Comparison of ENCODE assay signal across 12 cellular contexts in genomic region chr11:93842461-93842860, GRCh38. TPM values are rescaled to one million over a fixed set of nuclear protein-coding genes. Genes with fewer than 3 reads are reported as not detected.
DNase-seq lines count a peak whose midpoint lies in the region; ATAC-seq, FAIRE-seq and TF ChIP-seq lines count a peak whose summit lies in the region.
"Had no signal": no experiment of that assay in that cellular context is flagged by ENCODE, and none has a peak within 500 bp of the region (broad histone marks: within the 10 kb centered on the region; RNA-seq: fewer than 3 reads in every experiment).

No MANE protein-coding gene starts in this region.

- H3K9me1 ChIP-seq in K562 (ENCODE audit: control insufficient read depth, insufficient read depth, low read length), result no peaks in the 10 kb centered on the region

- no peaks in the 10 kb centered on the region for H3F3A ChIP-seq in neural progenitor cell (ENCODE audit: low read depth)

- in situ Hi-C loops in K562 (cut with MboI), result no loop called here

- H4K20me1 ChIP-seq in K562 (replicated peaks; ENCODE audit: control insufficient read depth, insufficient read depth, low read length), result peaks cover 2% of the 10 kb centered on the region; the same call in 1 of the 2 replicates
- H4K20me1 ChIP-seq in neural progenitor cell (ENCODE audit: low read depth), result no peaks in the 10 kb centered on the region

- H3K27ac Mint-ChIP-seq in neural progenitor cell, result no peak overlapping the region
- H3K27ac Mint-ChIP-seq: stimulated activated effector memory CD8-positive, alpha-beta T cell treated with anti-CD3 and anti-CD28 coated beads, Interleukin-12 subunit alpha, Interleukin-12 subunit beta, amount 100 ng/mL, for 72 hours had no signal

- H3K27me3 ChIP-seq in AG04450 (ENCODE audit: control insufficient read depth, insufficient read depth, low read length), result no peaks in the 10 kb centered on the region
- peaks cover 23 to 48% of the 10 kb centered on the region in 2 experiments; a peak in 4 of 5 replicates for H3K27me3 ChIP-seq in K562 (ENCODE audit: control insufficient read depth in 2 of 2, insufficient read depth in 2 of 2, low read length in 2 of 2)
- no peaks in the 10 kb centered on the region for H3K27me3 ChIP-seq in kidney epithelial cell (ENCODE audit: control insufficient read depth, insufficient read depth, low read length)
- H3K27me3 ChIP-seq in effector memory CD4-positive, alpha-beta T cell (replicated peaks; ENCODE audit: control insufficient read depth, insufficient read depth, low read length, poor library complexity, severe bottlenecking), result no peaks in the 10 kb centered on the region
- no peaks in the 10 kb centered on the region for H3K27me3 ChIP-seq in tibial nerve
- no peaks in the 10 kb centered on the region for H3K27me3 ChIP-seq in neural progenitor cell
- H3K27me3 ChIP-seq: BE2C had no signal

- no peaks in the 10 kb centered on the region for H3K4me1 Mint-ChIP-seq in neural progenitor cell

- H3K9ac ChIP-seq in K562 (ENCODE audit: insufficient read depth in 1 of 2, low read depth in 2 of 2, low read length in 2 of 2) (peak overlapping the region in 1 of 2 experiments; percentile 66; a peak in 1 of 4 replicates), neural progenitor cell (no peak overlapping the region)

- DNase-seq in AG04450 (ENCODE audit: low read depth, low spot score) (peak; percentile 7), LHCN-M2 (ENCODE audit: low read depth) (peak; percentile 41), K562 (ENCODE audit: extremely low read depth in 1 of 4, low spot score in 3 of 4) (peak; percentile 24 to 46 (median 28)), kidney epithelial cell (ENCODE audit: low read depth) (peak; percentile 28), NOMO-1 (lab: John Stamatoyannopoulos, UW; ENCODE audit: unreplicated experiment in 2 of 2) (no peak), tibial nerve (ENCODE audit: low spot score in 2 of 2) (no peak), neural progenitor cell (ENCODE audit: low spot score) (no peak)
- DNase-seq in effector memory CD4-positive, alpha-beta T cell, result no peak
- DNase-seq: activated CD4-positive, alpha-beta T cell treated with anti-CD3 and anti-CD28 coated beads for 4 hours; BE2C had no signal

- no peak overlapping the region for H3K27ac ChIP-seq in AG04450 (ENCODE audit: low read depth, low read length)
- no peak overlapping the region for H3K27ac ChIP-seq in K562 (ENCODE audit: extremely low read depth, low read depth, low read length)
- H3K27ac ChIP-seq in effector memory CD4-positive, alpha-beta T cell (ENCODE audit: insufficient read depth, low read length, poor library complexity, severe bottlenecking), result no peak overlapping the region
- H3K27ac ChIP-seq in tibial nerve, result no peak overlapping the region
- H3K27ac ChIP-seq in neural progenitor cell, result no peak overlapping the region

- WGBS in K562 (ENCODE audit: insufficient coverage, low coverage, missing lambda C conversion rate), result 0% methylated on average over 6 of the region's 6 CpGs
- 57 to 58% methylated on average over 6 of the region's 6 CpGs for WGBS in tibial nerve, 2 donors

- no peak for TF ChIP-seq CTCF in AG04450 (IDR thresholded peaks at IDR 0.05; ENCODE audit: low read depth, low read length)
- TF ChIP-seq CTCF in K562 (IDR thresholded peaks at IDR 0.05 in 2 of 3, conservative IDR thresholded peaks at IDR 0.05 in 1 of 3; ENCODE audit: insufficient read depth in 2 of 3, low read depth in 1 of 3, low read length in 3 of 3), result no peak
- TF ChIP-seq CTCF in kidney epithelial cell (IDR thresholded peaks at IDR 0.05; ENCODE audit: insufficient read depth, low read length, poor library complexity, severe bottlenecking), result no peak
- TF ChIP-seq CTCF in tibial nerve (IDR thresholded peaks at IDR 0.05), result no peak
- TF ChIP-seq CTCF in neural progenitor cell (IDR thresholded peaks at IDR 0.05), result no peak

- CTCF ChIA-PET in AG04450 (lab: Charles Lee), result interaction anchor here (1.0 kb wide), 1 partner anchor 53 kb away, joined by 3 read pairs; no protein-coding TSS in a partner anchor
- CTCF ChIA-PET in K562 (lab: Yijun Ruan, JAX; ENCODE audit: low intra/inter-chr PET ratio), result no interaction called here

- no peak overlapping the region for H3K4me3 ChIP-seq in AG04450 (ENCODE audit: low read depth, low read length)
- H3K4me3 ChIP-seq in K562, result no peak overlapping the region
- H3K4me3 ChIP-seq in kidney epithelial cell (ENCODE audit: low read depth, low read length), result no peak overlapping the region
- H3K4me3 ChIP-seq in effector memory CD4-positive, alpha-beta T cell (ENCODE audit: insufficient read depth, low read depth, low read length, poor library complexity, severe bottlenecking), result no peak overlapping the region
- H3K4me3 ChIP-seq in tibial nerve, result no peak overlapping the region
- no peak overlapping the region for H3K4me3 ChIP-seq in neural progenitor cell

- no peaks in the 10 kb centered on the region for H3K36me3 Mint-ChIP-seq in neural progenitor cell
- H3K36me3 Mint-ChIP-seq: stimulated activated effector memory CD8-positive, alpha-beta T cell treated with anti-CD3 and anti-CD28 coated beads, Interleukin-12 subunit alpha, Interleukin-12 subunit beta, amount 100 ng/mL, for 72 hours had no signal

- no peak overlapping the region for H3K4me3 Mint-ChIP-seq in neural progenitor cell
- H3K4me3 Mint-ChIP-seq: stimulated activated effector memory CD8-positive, alpha-beta T cell treated with anti-CD3 and anti-CD28 coated beads, Interleukin-12 subunit alpha, Interleukin-12 subunit beta, amount 100 ng/mL, for 72 hours had no signal

- H3K9me3 ChIP-seq in AG04450 (ENCODE audit: control insufficient read depth, insufficient read depth, low read length), result no peaks in the 10 kb centered on the region
- H3K9me3 ChIP-seq in K562 (replicated peaks; ENCODE audit: control insufficient read depth, insufficient read depth, low read depth, low read length), result no peaks in the 10 kb centered on the region
- H3K9me3 ChIP-seq in effector memory CD4-positive, alpha-beta T cell (ENCODE audit: control insufficient read depth, low read length), result no peaks in the 10 kb centered on the region
- no peaks in the 10 kb centered on the region for H3K9me3 ChIP-seq in tibial nerve
- no peaks in the 10 kb centered on the region for H3K9me3 ChIP-seq in neural progenitor cell (ENCODE audit: low read depth)
- H3K9me3 ChIP-seq: BE2C had no signal

- H3K79me2 ChIP-seq in K562 (ENCODE audit: control insufficient read depth, insufficient read depth, low read length), result no peaks in the 10 kb centered on the region
- H3K79me2 ChIP-seq in neural progenitor cell (ENCODE audit: low read depth), result no peaks in the 10 kb centered on the region

- H3K36me3 ChIP-seq in K562 (ENCODE audit: control insufficient read depth, insufficient read depth, low read length) (no peaks in the 10 kb centered on the region), kidney epithelial cell (ENCODE audit: control insufficient read depth, insufficient read depth, low read length) (no peaks in the 10 kb centered on the region), tibial nerve (no peaks in the 10 kb centered on the region), neural progenitor cell (no peaks in the 10 kb centered on the region)
- no peaks in the 10 kb centered on the region for H3K36me3 ChIP-seq in effector memory CD4-positive, alpha-beta T cell (ENCODE audit: control insufficient read depth, insufficient read depth, low read length)
- H3K36me3 ChIP-seq: BE2C had no signal

- peaks cover 3 to 5% of the 10 kb centered on the region in 2 experiments; a peak in 3 of 5 replicates for H3K4me1 ChIP-seq in K562 (replicated peaks in 1 of 2; ENCODE audit: control insufficient read depth in 2 of 2, insufficient read depth in 2 of 2, low read length in 2 of 2)
- no peaks in the 10 kb centered on the region for H3K4me1 ChIP-seq in effector memory CD4-positive, alpha-beta T cell (ENCODE audit: control insufficient read depth, insufficient read depth, low read length, poor library complexity, severe bottlenecking)
- H3K4me1 ChIP-seq in tibial nerve, result no peaks in the 10 kb centered on the region
- H3K4me1 ChIP-seq in neural progenitor cell, result peaks cover 5% of the 10 kb centered on the region

- POLR2A ChIA-PET in AG04450 (lab: Yijun Ruan, JAX) (no interaction called here), K562 (lab: Yijun Ruan, JAX) (interaction anchor here (0.6 kb wide), 1 partner anchor 59 kb away, joined by 3 read pairs; the partner anchor contains the start of gene MED17)

- FAIRE-seq in K562 (lab: Jason Lieb, UNC), result no peak

- no peaks in the 10 kb centered on the region for H3K9me3 Mint-ChIP-seq in neural progenitor cell
- H3K9me3 Mint-ChIP-seq: stimulated activated effector memory CD8-positive, alpha-beta T cell treated with anti-CD3 and anti-CD28 coated beads, Interleukin-12 subunit alpha, Interleukin-12 subunit beta, amount 100 ng/mL, for 72 hours had no signal

- peak; percentile 48 for ATAC-seq in K562
- ATAC-seq: stimulated activated effector memory CD8-positive, alpha-beta T cell treated with anti-CD3 and anti-CD28 coated beads, Interleukin-12 subunit alpha, Interleukin-12 subunit beta, amount 100 ng/mL, for 72 hours had no signal

- no TSS peak for BruUV-seq in K562 (replicated peaks; lab: Mats Ljungman, UMichigan)

- peaks cover 8% of the 10 kb centered on the region for H3K27me3 Mint-ChIP-seq in neural progenitor cell (ENCODE audit: insufficient read depth, low read depth)

- TF ChIP-seq EP300 in K562 (IDR thresholded peaks at IDR 0.05; ENCODE audit: low read length) (no peak), tibial nerve (IDR thresholded peaks at IDR 0.05) (no peak)

- TF ChIP-seq POLR2A in K562 (conservative IDR thresholded peaks at IDR 0.05) (no peak), tibial nerve (IDR thresholded peaks at IDR 0.05) (no peak)

- H3K4me2 ChIP-seq in K562 (ENCODE audit: insufficient read depth, low read length), result no peak overlapping the region
- H3K4me2 ChIP-seq in neural progenitor cell, result no peak overlapping the region

- intact Hi-C loops in K562 (cut with micrococcal nuclease), result no loop called here

- H2AFZ ChIP-seq in K562 (ENCODE audit: low read depth, low read length) (no peak overlapping the region), neural progenitor cell (replicated peaks) (no peak overlapping the region)

- no peak for TF ChIP-seq RAD21 in K562 (CRISPR knock-in tag; conservative IDR thresholded peaks at IDR 0.05 in 1 of 2, IDR thresholded peaks at IDR 0.05 in 1 of 2)

RNA-seq across cellular contexts. Expression of gene VSTM5, which starts 8.0 kb away (rescaled TPM):
- polyA plus RNA-seq in AG04450 (2011; rRNA removed) (0.55 and 0.57 TPM in 2 replicates), K562 (2011; rRNA removed) (not detected in 2 replicates), K562 (2014; fragmentation: Illumina TruSeq; extraction: Trizol) (not detected in 2 replicates), K562 (2014; fragmentation: Nextera tagmentation; extraction: Ambion mirVana) (under 1 TPM in 1 of 2 experiments, not detected in 1; 0.01 TPM), K562 (2014; rRNA removed) (not detected in 2 replicates)
- 0.48 and 2.3 TPM in 2 replicates for polyA minus RNA-seq in AG04450 (2011; rRNA and poly(A)+ RNA removed)
- total RNA-seq in LHCN-M2 (2014; rRNA removed) (not detected in 2 replicates), K562 (2014; rRNA removed) (not detected in 2 replicates), K562 (2014; rRNA removed; fragmentation: Illumina TruSeq; extraction: Trizol) (not detected in 2 replicates), K562 (2015; rRNA removed; fragmentation: Illumina TruSeq; extraction: Trizol) (not detected in 2 replicates), K562 (2021) (not detected in 2 replicates), kidney epithelial cell (0.27 and 0.29 TPM in 2 replicates), tibial nerve (1 to 10 TPM in 3 of 4 donors, under 1 TPM in 1; 0.90 to 8.2 (median 2.7) TPM), neural progenitor cell (ENCODE audit: low replicate concordance) (0.25 and 0.37 TPM in 2 replicates)
- 0.09 TPM for polyA plus RNA-seq in LHCN-M2 (2012)
- total RNA-seq in K562 (2011; cell fraction: chromatin; rRNA removed; ENCODE audit: low replicate concordance), result not detected in 2 replicates
- total RNA-seq in K562 (2011; cell fraction: nucleolus; rRNA removed), result not detected in 2 replicates
- total RNA-seq in K562 (2011; cell fraction: nucleoplasm; rRNA removed), result not detected in 2 replicates
- polyA plus RNA-seq in K562 (2011; cell fraction: cytosol; rRNA removed), result not detected in 2 replicates
- polyA plus RNA-seq in K562 (2011; cell fraction: nucleus; rRNA removed), result not detected in 2 replicates
- 0.03 TPM in 1 of 2 replicates, not detected in the other for polyA plus RNA-seq in K562 (2012)
- polyA minus RNA-seq in K562 (2011; rRNA and poly(A)+ RNA removed), result not detected in 2 replicates
- not detected in 2 replicates for polyA minus RNA-seq in K562 (2011; cell fraction: cytosol; rRNA and poly(A)+ RNA removed)
- not detected in 2 replicates for polyA minus RNA-seq in K562 (2011; cell fraction: nucleus; rRNA and poly(A)+ RNA removed)
- total RNA-seq: SK-MEL-5 had no signal

RNA-seq across cellular contexts. Expression of gene MED17, which starts 58.4 kb away (rescaled TPM):
- polyA plus RNA-seq in AG04450 (2011; rRNA removed), result 18.6 and 23.1 TPM in 2 replicates
- polyA minus RNA-seq in AG04450 (2011; rRNA and poly(A)+ RNA removed), result 13.2 and 21.7 TPM in 2 replicates
- 27.9 and 28.9 TPM in 2 replicates for total RNA-seq in LHCN-M2 (2014; rRNA removed)
- 11.4 TPM for polyA plus RNA-seq in LHCN-M2 (2012)
- 55.0 and 121 TPM in 2 replicates for total RNA-seq in K562 (2011; cell fraction: chromatin; rRNA removed; ENCODE audit: low replicate concordance)
- total RNA-seq in K562 (2011; cell fraction: nucleolus; rRNA removed), result 36.2 and 37.2 TPM in 2 replicates
- total RNA-seq in K562 (2011; cell fraction: nucleoplasm; rRNA removed), result 65.5 and 106 TPM in 2 replicates
- 29.8 and 30.7 TPM in 2 replicates for total RNA-seq in K562 (2014; rRNA removed)
- total RNA-seq in K562 (2014; rRNA removed; fragmentation: Illumina TruSeq; extraction: Trizol), result 34.5 and 35.1 TPM in 2 replicates
- total RNA-seq in K562 (2015; rRNA removed; fragmentation: Illumina TruSeq; extraction: Trizol), result 31.5 and 32.4 TPM in 2 replicates
- 34.7 and 35.0 TPM in 2 replicates for total RNA-seq in K562 (2021)
- 20.3 and 22.0 TPM in 2 replicates for polyA plus RNA-seq in K562 (2011; rRNA removed)
- polyA plus RNA-seq in K562 (2011; cell fraction: cytosol; rRNA removed), result 7.8 and 8.2 TPM in 2 replicates
- polyA plus RNA-seq in K562 (2011; cell fraction: nucleus; rRNA removed), result 31.3 and 40.5 TPM in 2 replicates
- 12.7 and 15.4 TPM in 2 replicates for polyA plus RNA-seq in K562 (2012)
- 22.1 and 26.8 TPM in 2 replicates for polyA plus RNA-seq in K562 (2014; fragmentation: Illumina TruSeq; extraction: Trizol)
- 1 to 10 TPM; 6.7 to 7.7 TPM for polyA plus RNA-seq in K562 (2014; fragmentation: Nextera tagmentation; extraction: Ambion mirVana)
- polyA plus RNA-seq in K562 (2014; rRNA removed), result 21.5 and 21.7 TPM in 2 replicates
- polyA minus RNA-seq in K562 (2011; rRNA and poly(A)+ RNA removed), result 30.5 and 37.4 TPM in 2 replicates
- 11.0 and 14.2 TPM in 2 replicates for polyA minus RNA-seq in K562 (2011; cell fraction: cytosol; rRNA and poly(A)+ RNA removed)
- 36.9 and 49.5 TPM in 2 replicates for polyA minus RNA-seq in K562 (2011; cell fraction: nucleus; rRNA and poly(A)+ RNA removed)
- total RNA-seq in kidney epithelial cell, result 48.4 and 51.4 TPM in 2 replicates
- total RNA-seq in tibial nerve, result 10 to 100 TPM; 18.6 to 40.8 (median 37.2) TPM
- total RNA-seq in neural progenitor cell (ENCODE audit: low replicate concordance), result 40.2 and 76.4 TPM in 2 replicates

Comparison
In these comparisons a context has a peak if more than half of its experiments do, and no peak if none do; other contexts are left out.
1. DNase-seq: peak in AG04450 (single experiment), LHCN-M2 (single experiment), K562 (4 of 4) and kidney epithelial cell (single experiment); none in NOMO-1 (0 of 2), effector memory CD4-positive, alpha-beta T cell (0 of 3), tibial nerve (0 of 2) and neural progenitor cell (single experiment).